8 cellular contexts compared by ENCODE assay signal in the genomic region with DNA sequence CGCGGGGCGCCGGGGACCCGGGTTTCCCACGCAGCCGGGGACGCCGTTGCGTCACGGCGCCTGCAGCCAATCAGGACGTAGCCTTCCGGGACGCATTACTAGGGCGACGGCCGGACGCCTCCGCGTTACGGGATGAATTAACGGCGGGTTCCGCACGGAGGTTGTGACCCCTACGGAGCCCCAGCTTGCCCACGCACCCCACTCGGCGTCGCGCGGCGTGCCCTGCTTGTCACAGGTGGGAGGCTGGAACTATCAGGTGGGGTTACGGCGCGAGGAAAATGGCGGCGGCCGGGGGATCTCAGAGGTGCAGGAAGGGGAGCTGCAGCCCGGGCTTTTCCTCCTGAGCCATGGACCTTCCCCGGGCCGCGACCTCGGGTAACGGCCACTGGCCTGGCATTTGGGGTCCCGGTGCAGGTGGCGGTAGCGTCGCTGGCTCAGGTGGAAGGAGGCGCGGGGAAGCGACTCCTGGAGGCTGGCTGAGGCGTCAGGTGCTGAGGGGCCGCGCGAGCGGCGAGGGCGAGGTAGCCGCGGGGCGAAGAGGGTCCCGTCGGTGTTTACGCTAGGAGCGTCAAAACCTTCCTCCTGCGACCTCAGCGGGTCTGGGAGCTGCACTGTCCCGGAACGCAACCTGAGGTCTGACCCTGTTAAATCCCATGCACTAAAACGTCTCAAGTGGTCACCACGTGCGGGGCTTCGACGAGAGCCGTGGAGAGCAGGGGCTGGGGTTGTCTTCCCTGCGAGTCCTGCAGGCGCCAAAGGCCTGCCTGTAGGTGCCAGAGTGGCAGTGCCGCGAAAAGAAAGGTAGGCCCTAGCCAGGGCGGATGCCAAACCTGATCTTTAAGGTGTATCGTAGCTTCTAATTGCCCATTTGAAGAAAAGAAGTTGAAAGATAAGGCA. TPM values are rescaled to one million over a fixed set of nuclear protein-coding genes. Genes with fewer than 3 reads are reported as not detected.
DNase-seq lines count a peak whose midpoint lies in the region; ATAC-seq and TF ChIP-seq lines count a peak whose summit lies in the region.

A gene (plus strand): TSS at position 98 of the 897 bp plus-strand sequence. CDS start 78,345 bp downstream, outside the sequence.

- H3K27ac Mint-ChIP-seq in Caco-2 (ENCODE audit: unreplicated experiment) = peak within 1 kb of the TSS; percentile 100

- no peaks in the 10 kb centered on the region for H3K27me3 Mint-ChIP-seq in Caco-2 (ENCODE audit: insufficient read depth, unreplicated experiment)

- no peaks in the 10 kb centered on the region for H3K9me2 ChIP-seq in OCI-LY7 (ENCODE audit: insufficient read depth, low read length)

- TF ChIP-seq CTCF in Caco-2 (IDR thresholded peaks at IDR 0.05; ENCODE audit: insufficient read depth in 1 of 2, low read depth in 1 of 2, low read length in 1 of 2, severe bottlenecking in 1 of 2, unreplicated experiment in 1 of 2) = peak in 1 of 2 experiments; percentile 2
- TF ChIP-seq CTCF in OCI-LY7 (conservative IDR thresholded peaks at IDR 0.05; ENCODE audit: low read length) = no peak

- H3K4me3 Mint-ChIP-seq in Caco-2 (ENCODE audit: unreplicated experiment) = peak within 1 kb of the TSS; percentile 97

- H3K4me1 ChIP-seq in Caco-2 = peaks cover 12% of the 10 kb centered on the region; the same call in 1 of the 2 replicates
- H3K4me1 ChIP-seq in OCI-LY7 (ENCODE audit: insufficient read depth, low read length, poor library complexity, severe bottlenecking) = peaks cover 14% of the 10 kb centered on the region
- H3K4me1 ChIP-seq in esophagus (ENCODE audit: control insufficient read depth in 2 of 2, insufficient read depth in 2 of 2, low read length in 1 of 2) = peaks cover 0 to 2% of the 10 kb centered on the region in 2 donors

- CTCF ChIA-PET in Caco-2 (lab: Charles Lee) = interaction anchor here (0.8 to 1.6 kb wide), 2 partner anchors 239 to 282 kb away, joined by 3 to 4 read pairs; no protein-coding TSS in a partner anchor
- CTCF ChIA-PET in OCI-LY7 (lab: Charles Lee; ENCODE audit: unreplicated experiment) = interaction anchor here (0.7 kb wide), 1 partner anchor 15 kb away, joined by 3 read pairs; no protein-coding TSS in a partner anchor

- ATAC-seq in GM19452 (IDR thresholded peaks at IDR 0.05; ENCODE audit: unreplicated experiment) (peak; percentile 98), HG03571 (IDR thresholded peaks at IDR 0.05; ENCODE audit: unreplicated experiment) (peak; percentile 95)

- H3K4me3 ChIP-seq in Caco-2 (ENCODE audit: low read depth, low read length) (peak within 1 kb of the TSS; percentile 90), OCI-LY7 (ENCODE audit: low read depth, low read length, poor library complexity, severe bottlenecking) (peak within 1 kb of the TSS; percentile 89), esophagus (ENCODE audit: low read depth in 1 of 2, low read length in 2 of 2) (peak within 1 kb of the TSS; percentile 85 to 89)

- no TSS peak for BruUV-seq in Caco-2 (replicated peaks; lab: Mats Ljungman, UMichigan)
- no TSS peak for BruUV-seq in OCI-LY7 (replicated peaks; lab: Mats Ljungman, UMichigan)

- POLR2A ChIA-PET in Caco-2 (lab: Charles Lee) (interaction anchor here (0.6 kb wide), 1 partner anchor 217 kb away, joined by 5 read pairs; no protein-coding TSS in a partner anchor), OCI-LY7 (lab: Charles Lee) (interaction anchor here (0.6 to 2.8 kb wide), 11 partner anchors 10 to 394 kb away, joined by 3 to 19 read pairs (median 4); no protein-coding TSS in a partner anchor)

- H3K36me3 Mint-ChIP-seq in Caco-2 (ENCODE audit: insufficient read depth, unreplicated experiment) = peaks cover 18% of the 10 kb centered on the region

- peaks cover 6% of the 10 kb centered on the region for H3K4me1 Mint-ChIP-seq in Caco-2 (ENCODE audit: low read depth, unreplicated experiment)

- no peaks in the 10 kb centered on the region for H4K20me1 ChIP-seq in OCI-LY7 (ENCODE audit: insufficient read depth, low read length)

- H3K4me2 ChIP-seq in OCI-LY7 (ENCODE audit: low read length) = peak within 1 kb of the TSS; percentile 90

- no peaks in the 10 kb centered on the region for H3K9me3 Mint-ChIP-seq in Caco-2 (ENCODE audit: unreplicated experiment)

- peak within 1 kb of the TSS; percentile 36 for H3K27ac ChIP-seq in OCI-LY7 (ENCODE audit: low read depth, low read length, poor library complexity, severe bottlenecking)
- H3K27ac ChIP-seq in esophagus (ENCODE audit: low read depth in 2 of 2, low read length in 1 of 2) = peak within 1 kb of the TSS; percentile 67 to 88

- DNase-seq in Caco-2 = peak; percentile 80 to 88
- DNase-seq in OCI-LY7 (ENCODE audit: low spot score) = peak; percentile 88
- peak; percentile 86 for DNase-seq in activated T-cell treated with anti-CD3 and anti-CD28 coated beads for 4 hours
- DNase-seq in myocyte (ENCODE audit: low read depth) = peak; percentile 88
- DNase-seq in stimulated activated CD8-positive, alpha-beta memory T cell treated with anti-CD3 and anti-CD28 coated beads, Interleukin-7, amount 100 ng/mL, for 4 hours (ENCODE audit: low read depth in 2 of 2) = peak; percentile 87 to 88

- H3K36me3 ChIP-seq in Caco-2 (ENCODE audit: control insufficient read depth, insufficient read depth, low read length) = no peaks in the 10 kb centered on the region
- H3K36me3 ChIP-seq in OCI-LY7 (ENCODE audit: insufficient read depth, low read length) = peaks cover 7% of the 10 kb centered on the region; the same call in 1 of the 2 replicates
- H3K36me3 ChIP-seq in esophagus (ENCODE audit: control insufficient read depth in 2 of 2, insufficient read depth in 2 of 2, low read length in 1 of 2) = no peaks in the 10 kb centered on the region

- no peaks in the 10 kb centered on the region for H3K9me3 ChIP-seq in Caco-2
- H3K9me3 ChIP-seq in OCI-LY7 (ENCODE audit: low read length) = no peaks in the 10 kb centered on the region
- no peaks in the 10 kb centered on the region for H3K9me3 ChIP-seq in esophagus (ENCODE audit: control insufficient read depth in 2 of 2, insufficient read depth in 1 of 2, low read depth in 1 of 2, low read length in 1 of 2)

- WGBS in esophagus, 2 donors = 2% methylated on average over 83 of the region's 83 CpGs

- peak within 1 kb of the TSS; percentile 99 for H2AFZ ChIP-seq in OCI-LY7 (ENCODE audit: low read length)

- intact Hi-C loops in Caco-2 (cut with micrococcal nuclease; ENCODE audit: unreplicated experiment) = loop anchor here (2.0 to 10.0 kb wide), 5 partner anchors 43 to 283 kb away; a partner anchor contains a TSS
- intact Hi-C loops in OCI-LY7 (cut with micrococcal nuclease; ENCODE audit: unreplicated experiment) = loop anchor here (2.0 to 5.0 kb wide), 3 partner anchors 111 to 265 kb away; no protein-coding TSS in a partner anchor

- H3K79me2 ChIP-seq in OCI-LY7 (ENCODE audit: insufficient read depth, low read depth, low read length) = peaks cover 38% of the 10 kb centered on the region

- no peaks in the 10 kb centered on the region for H3K27me3 ChIP-seq in Caco-2 (replicated peaks; ENCODE audit: control insufficient read depth, insufficient read depth, low read length)
- no peaks in the 10 kb centered on the region for H3K27me3 ChIP-seq in esophagus (ENCODE audit: control insufficient read depth in 1 of 2, insufficient read depth in 2 of 2, low read length in 2 of 2)

RNA-seq across cellular contexts. Expression of the gene that starts here (rescaled TPM):
- total RNA-seq in Caco-2 (2022) (52.2 and 55.8 TPM in 2 replicates), OCI-LY7 (2022) (18.0 and 19.6 TPM in 2 replicates), myocyte (13.8 and 15.4 TPM in 2 replicates)
- total RNA-seq in OCI-LY7 (2014; rRNA removed; shearing (Covaris generic)) = 9.2 and 11.5 TPM in 2 replicates
- polyA plus RNA-seq in esophagus = 1 to 10 TPM; 1.6 to 2.0 TPM
- polyA plus RNA-seq in myocyte (2012) = 4.1 TPM

Comparison
In these comparisons a context has a peak if more than half of its experiments do, and no peak if none do; other contexts are left out.
1. Peak in every context shown above with its lines: DNase-seq, ATAC-seq, H3K4me3 ChIP-seq and H3K27ac ChIP-seq.